ENCODE assay signal across 6 cellular contexts in genomic region chr14:20427231-20428009, GRCh38. TPM values are rescaled to one million over a fixed set of nuclear protein-coding genes. Genes with fewer than 3 reads are reported as not detected.
DNase-seq lines count a peak whose midpoint lies in the region; ATAC-seq and TF ChIP-seq lines count a peak whose summit lies in the region.

No MANE protein-coding gene starts in this region.

- WGBS in thymus = 21% methylated on average over 5 of the region's 5 CpGs

- H3K9me3 ChIP-seq in thymus (ENCODE audit: control insufficient read depth) = no peaks in the 10 kb centered on the region

- no peak for TF ChIP-seq CTCF in NB4 (IDR thresholded peaks at IDR 0.05; ENCODE audit: low read depth, low read length)

- peaks cover 23% of the 10 kb centered on the region for H3K4me1 ChIP-seq in thymus (ENCODE audit: control insufficient read depth, insufficient read depth, low read length)

- DNase-seq in COLO829 (ENCODE audit: low spot score) = peak; percentile 91
- peak; percentile 79 for DNase-seq in NB4 (ENCODE audit: low read depth)
- DNase-seq in T-helper 9 cell = no peak

- H3K36me3 ChIP-seq in thymus (ENCODE audit: control insufficient read depth, insufficient read depth) = no peaks in the 10 kb centered on the region

- peak; percentile 79 for ATAC-seq in GM21529 (IDR thresholded peaks at IDR 0.05; ENCODE audit: unreplicated experiment)
- peak; percentile 70 for ATAC-seq in esophagus mucosa

- peak overlapping the region; percentile 79 for H3K27ac ChIP-seq in thymus (ENCODE audit: low read depth)

- H3K27me3 ChIP-seq in thymus (ENCODE audit: control insufficient read depth, insufficient read depth) = no peaks in the 10 kb centered on the region

- TF ChIP-seq POLR2A in NB4 (IDR thresholded peaks at IDR 0.05; ENCODE audit: extremely low read depth, insufficient read length) = no peak

- H3K4me3 ChIP-seq in NB4 (ENCODE audit: low read depth, low read length) (peak overlapping the region; percentile 32), thymus (ENCODE audit: low read length) (no peak overlapping the region)

RNA-seq across cellular contexts. Expression of gene KLHL33, which starts 8.5 kb away (rescaled TPM):
- 0.04 TPM for total RNA-seq in esophagus mucosa
- 0.64 TPM for polyA plus RNA-seq in thymus

RNA-seq across cellular contexts. Expression of gene TEP1, which starts 14.1 kb away (rescaled TPM):
- total RNA-seq in esophagus mucosa = 17.2 TPM
- polyA plus RNA-seq in thymus = 34.5 TPM

RNA-seq across cellular contexts. Expression of gene OSGEP, which starts 27.2 kb away (rescaled TPM):
- total RNA-seq in esophagus mucosa = 16.2 TPM
- 96.8 TPM for polyA plus RNA-seq in thymus

RNA-seq across cellular contexts. Expression of gene APEX1, which starts 27.6 kb away (rescaled TPM):
- total RNA-seq in esophagus mucosa = 119 TPM
- 128 TPM for polyA plus RNA-seq in thymus

RNA-seq across cellular contexts. Expression of gene PIP4P1, which starts 33.8 kb away (rescaled TPM):
- total RNA-seq in esophagus mucosa = 22.8 TPM
- 53.2 TPM for polyA plus RNA-seq in thymus
